In genomic region chr2:4937550-4937949, GRCh38 we compare ENCODE assay signal across 15 cellular contexts.
"Had no signal": no experiment of that assay in that cellular context is flagged by ENCODE, and none has a peak within 500 bp of the region (broad histone marks: within the 10 kb centered on the region; RNA-seq: fewer than 3 reads in every experiment).

No MANE protein-coding gene starts in this region.

- H3K4me3 ChIP-seq: heart right ventricle, ovary, SK-N-MC, thyroid gland, vagina had no signal

- H3K4me3 Mint-ChIP-seq: activated naive CD4-positive, alpha-beta T cell treated with anti-CD3 and anti-CD28 coated beads, Interleukin-2, amount 10 ng/mL, durations not matched to agents 7 days and 5 days; brain; central memory CD8-positive, alpha-beta T cell; stimulated activated effector memory CD8-positive, alpha-beta T cell treated with anti-CD3 and anti-CD28 coated beads, Interleukin-12 subunit alpha, Interleukin-12 subunit beta, amount 100 ng/mL, for 72 hours had no signal

- H3K36me3 Mint-ChIP-seq: activated naive CD4-positive, alpha-beta T cell treated with anti-CD3 and anti-CD28 coated beads, Interleukin-2, amount 10 ng/mL, durations not matched to agents 7 days and 5 days; brain; stimulated activated effector memory CD8-positive, alpha-beta T cell treated with anti-CD3 and anti-CD28 coated beads, Interleukin-12 subunit alpha, Interleukin-12 subunit beta, amount 100 ng/mL, for 72 hours had no signal

- H3K27ac ChIP-seq: heart right ventricle, ovary, SK-N-MC, thyroid gland, vagina had no signal

- H3K4me1 Mint-ChIP-seq: activated naive CD4-positive, alpha-beta T cell treated with anti-CD3 and anti-CD28 coated beads, Interleukin-2, amount 10 ng/mL, durations not matched to agents 7 days and 5 days; central memory CD8-positive, alpha-beta T cell; stimulated activated effector memory CD8-positive, alpha-beta T cell treated with anti-CD3 and anti-CD28 coated beads, Interleukin-12 subunit alpha, Interleukin-12 subunit beta, amount 100 ng/mL, for 72 hours had no signal

- H3K27ac Mint-ChIP-seq: activated naive CD4-positive, alpha-beta T cell treated with anti-CD3 and anti-CD28 coated beads, Interleukin-2, amount 10 ng/mL, durations not matched to agents 7 days and 5 days; activated T-helper 2 cell treated with anti-CD3 and anti-CD28 coated beads, Interferon-gamma antibody, Interleukin-2, Interleukin-4, amounts not matched to agents 10 μg/mL and 5 μg/mL and 100 μg/mL, durations not matched to agents 14 hours and 24 hours and 36 hours; stimulated activated effector memory CD8-positive, alpha-beta T cell treated with anti-CD3 and anti-CD28 coated beads, Interleukin-12 subunit alpha, Interleukin-12 subunit beta, amount 100 ng/mL, for 72 hours had no signal

- H3K4me1 ChIP-seq: heart right ventricle, thyroid gland, vagina had no signal

- H3K9me3 ChIP-seq: ovary, thyroid gland, vagina had no signal

- H3K36me3 ChIP-seq: heart right ventricle, ovary, thyroid gland, vagina had no signal

- H3K27me3 Mint-ChIP-seq: activated naive CD4-positive, alpha-beta T cell treated with anti-CD3 and anti-CD28 coated beads, Interleukin-2, amount 10 ng/mL, durations not matched to agents 7 days and 5 days; central memory CD8-positive, alpha-beta T cell had no signal

- DNase-seq: activated CD4-positive, CD25-positive, alpha-beta regulatory T cell treated with anti-CD3 and anti-CD28 coated beads, Interleukin-2, amount 50 U/mL, for 72 hours; activated naive CD4-positive, alpha-beta T cell treated with anti-CD3 and anti-CD28 coated beads, Interleukin-2, amount 10 ng/mL, durations not matched to agents 7 days and 5 days; effector memory CD4-positive, alpha-beta T cell; heart right ventricle; kidney; left ventricle myocardium superior; ovary; T-helper 1 cell; thyroid gland had no signal

- H3K27me3 ChIP-seq: heart right ventricle, ovary, thyroid gland, vagina had no signal
